ENCODE assay signal across 17 cellular contexts in the genomic region with DNA sequence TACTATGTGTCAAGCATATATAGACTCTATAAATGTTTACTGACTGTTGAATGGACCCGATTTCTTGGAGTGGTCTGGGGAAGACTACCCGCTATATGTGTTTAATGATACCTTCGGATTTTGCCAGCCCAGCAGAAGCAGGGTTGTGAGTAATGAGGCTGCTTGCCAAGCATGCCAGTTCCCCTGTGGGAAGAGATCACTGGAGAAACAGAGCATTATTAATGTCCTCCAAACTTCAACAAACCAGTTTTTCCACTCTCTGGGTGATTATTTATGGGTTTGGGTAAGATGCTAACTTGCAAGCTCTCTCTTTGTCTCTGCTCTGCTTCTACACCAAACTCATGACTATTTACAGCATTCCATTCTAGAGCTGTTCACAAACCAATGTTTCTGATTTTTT. TPM values are rescaled to one million over a fixed set of nuclear protein-coding genes. Genes with fewer than 3 reads are reported as not detected.
DNase-seq lines count a peak whose midpoint lies in the region; ATAC-seq and TF ChIP-seq lines count a peak whose summit lies in the region.
"Had no signal": no experiment of that assay in that cellular context is flagged by ENCODE, and none has a peak within 500 bp of the region (broad histone marks: within the 10 kb centered on the region; RNA-seq: fewer than 3 reads in every experiment).

No MANE protein-coding gene starts in this region.

- H3K9me3 Mint-ChIP-seq in T-cell = no peaks in the 10 kb centered on the region
- H3K9me3 Mint-ChIP-seq: activated T-helper 17 cell treated with anti-CD3 and anti-CD28 coated beads, Interleukin-2, amount 50 U/mL, for 72 hours; T-helper 2 cell treated with Interferon-gamma antibody and Interleukin-4, amounts not matched to agents 5 μg/mL and 100 μg/mL, for 36 hours had no signal

- no peak overlapping the region for H3K4me3 ChIP-seq in lung
- H3K4me3 ChIP-seq: K562, tibial artery had no signal

- no peaks in the 10 kb centered on the region for H3K36me3 ChIP-seq in lung (ENCODE audit: control insufficient read depth in 2 of 2, insufficient read depth in 2 of 2, low read length in 2 of 2)
- H3K36me3 ChIP-seq: tibial artery had no signal

- no peaks in the 10 kb centered on the region for H3K9me3 ChIP-seq in lung (ENCODE audit: control insufficient read depth in 2 of 2, insufficient read depth in 1 of 2, low read length in 1 of 2)
- H3K9me3 ChIP-seq: tibial artery had no signal

- H3K4me1 Mint-ChIP-seq in T-cell = no peaks in the 10 kb centered on the region
- H3K4me1 Mint-ChIP-seq: activated T-helper 17 cell treated with anti-CD3 and anti-CD28 coated beads, Interleukin-2, amount 50 U/mL, for 72 hours had no signal

- DNase-seq in NCI-H1048 (lab: John Stamatoyannopoulos, UW) (peak; percentile 79), amniotic epithelial cell (ENCODE audit: low read depth) (peak; percentile 15), lung (ENCODE audit: low spot score) (no peak), nucleus accumbens (lab: John Stamatoyannopoulos, UW) (no peak), NCI-H2029 (lab: John Stamatoyannopoulos, UW) (no peak), T-cell (no peak), NCI-H524 (lab: John Stamatoyannopoulos, UW) (no peak)
- DNase-seq: COR-L47; effector memory CD4-positive, alpha-beta T cell; glutamatergic neuron; NCI-H2107; tibial artery had no signal

- CTCF ChIA-PET in T-cell (lab: Charles Lee) = no interaction called here

- H3K36me3 Mint-ChIP-seq in T-cell = no peaks in the 10 kb centered on the region

- H3K4me1 ChIP-seq in lung (ENCODE audit: control insufficient read depth in 2 of 2, insufficient read depth in 2 of 2, low read length in 2 of 2) = no peaks in the 10 kb centered on the region

- ATAC-seq in lung (ENCODE audit: insufficient read depth, low FRiP score) (peak; percentile 27), T-cell (replicated peaks in 1 of 4) (no peak)
- ATAC-seq: activated T-helper 17 cell treated with anti-CD3 and anti-CD28 coated beads, Interleukin-2, amount 50 U/mL, for 72 hours; K562; left lobe of liver had no signal

- H3K27ac ChIP-seq in C4-2B = peak overlapping the region; percentile 34; the same call in 1 of the 2 replicates
- no peak overlapping the region for H3K27ac ChIP-seq in lung (ENCODE audit: low read depth in 1 of 2, low read length in 1 of 2)
- H3K27ac ChIP-seq: tibial artery had no signal

- peaks cover 0 to 2% of the 10 kb centered on the region in 2 donors for H3K27me3 Mint-ChIP-seq in T-cell
- H3K27me3 Mint-ChIP-seq: activated T-helper 17 cell treated with anti-CD3 and anti-CD28 coated beads, Interleukin-2, amount 50 U/mL, for 72 hours had no signal

- no peak overlapping the region for H3K27ac Mint-ChIP-seq in T-cell
- H3K27ac Mint-ChIP-seq: activated T-helper 17 cell treated with anti-CD3 and anti-CD28 coated beads, Interleukin-2, amount 50 U/mL, for 72 hours; T-helper 2 cell treated with Interferon-gamma antibody and Interleukin-4, amounts not matched to agents 5 μg/mL and 100 μg/mL, for 36 hours had no signal

- POLR2A ChIA-PET in T-cell (lab: Charles Lee) = no interaction called here

- H3K27me3 ChIP-seq in lung (ENCODE audit: control insufficient read depth, insufficient read depth) = no peaks in the 10 kb centered on the region
- H3K27me3 ChIP-seq: tibial artery had no signal

- H3K4me3 Mint-ChIP-seq in T-cell = no peak overlapping the region
- H3K4me3 Mint-ChIP-seq: activated T-helper 17 cell treated with anti-CD3 and anti-CD28 coated beads, Interleukin-2, amount 50 U/mL, for 72 hours; T-helper 2 cell treated with Interferon-gamma antibody and Interleukin-4, amounts not matched to agents 5 μg/mL and 100 μg/mL, for 36 hours had no signal

- TF ChIP-seq CTCF in C4-2B (conservative IDR thresholded peaks at IDR 0.05) = no peak
- no peak for TF ChIP-seq CTCF in lung (IDR thresholded peaks at IDR 0.05; ENCODE audit: control extremely low read depth, extremely low read depth)

- 74 to 89% methylated on average over 3 of the region's 3 CpGs for WGBS in lung, 2 donors

RNA-seq across cellular contexts. Expression of a gene that starts 25.1 kb away (rescaled TPM):
- total RNA-seq in lung (100 to 1,000 TPM in 1 of 2 donors, 10 to 100 TPM in 1; 35.2 to 133 TPM), T-cell (10 to 100 TPM in 3 of 5 donors, 1 to 10 TPM in 2; 7.8 to 27.4 (median 14.3) TPM)
- polyA plus RNA-seq in lung = 10 to 100 TPM; 28.8 to 33.2 TPM

RNA-seq across cellular contexts. Expression of a gene that starts 38.6 kb away (rescaled TPM):
- total RNA-seq in lung = 10 to 100 TPM in 1 of 2 donors, 1 to 10 TPM in 1; 6.1 to 22.2 TPM
- polyA plus RNA-seq in lung = 1 to 10 TPM; 2.3 to 3.9 TPM
- total RNA-seq in T-cell = under 1 TPM in 3 of 5 donors, not detected in 2; 0.06 to 0.16 (median 0.09) TPM

Comparison
In these comparisons a context has a peak if more than half of its experiments do, and no peak if none do; other contexts are left out.
1. DNase-seq: peak in NCI-H1048 (single experiment) and amniotic epithelial cell (single experiment); none in lung (single experiment), nucleus accumbens (0 of 56), NCI-H2029 (single experiment), T-cell (0 of 34) and NCI-H524 (0 of 2).
2. RNA of a gene that starts 38.6 kb away (total RNA-seq): 6.1 to 22.2 TPM in lung; 0.06 to 0.16 TPM in T-cell; every median in the first group is over 4 times any median in the second.